ENCODE assay signal across 11 cellular contexts in genomic region chr13:94641432-94641941, GRCh38. TPM values are rescaled to one million over a fixed set of nuclear protein-coding genes. Genes with fewer than 3 reads are reported as not detected.
A peak's percentile ranks its signal among the peaks of the same experiment; 100 is the strongest.
DNase-seq lines count a peak whose midpoint lies in the region; ATAC-seq and TF ChIP-seq lines count a peak whose summit lies in the region.
"Had no signal": no experiment of that assay in that cellular context is flagged by ENCODE, and none has a peak within 500 bp of the region (broad histone marks: within the 10 kb centered on the region; RNA-seq: fewer than 3 reads in every experiment).

No MANE protein-coding gene starts in this region.

- CTCF ChIA-PET in A673 (lab: Charles Lee) = no interaction called here

- no peaks in the 10 kb centered on the region for H3K9me3 Mint-ChIP-seq in natural killer cell
- H3K9me3 Mint-ChIP-seq: activated naive CD4-positive, alpha-beta T cell treated with anti-CD3 and anti-CD28 coated beads, Interleukin-2, amount 50 U/mL, for 24 hours; CD4-positive, alpha-beta T cell had no signal

- H3K4me3 ChIP-seq in A673 (ENCODE audit: low read depth, low read length, poor library complexity, severe bottlenecking) (peak overlapping the region; percentile 0), HFF-Myc (replicated peaks; ENCODE audit: low read depth, low read length) (peak overlapping the region; percentile 10)

- no peak overlapping the region for H3K4me3 Mint-ChIP-seq in natural killer cell
- H3K4me3 Mint-ChIP-seq: activated naive CD4-positive, alpha-beta T cell treated with anti-CD3 and anti-CD28 coated beads, Interleukin-2, amount 50 U/mL, for 24 hours; CD4-positive, alpha-beta T cell had no signal

- H3K4me1 ChIP-seq in A673 (ENCODE audit: insufficient read depth, low read length, poor library complexity, severe bottlenecking) = peaks cover 28% of the 10 kb centered on the region

- H3K27ac ChIP-seq in A673 (ENCODE audit: low read depth, low read length, poor library complexity, severe bottlenecking) = peak overlapping the region; percentile 49

- H3K4me1 Mint-ChIP-seq in natural killer cell = no peaks in the 10 kb centered on the region

- H3K27me3 ChIP-seq in A673 (replicated peaks; ENCODE audit: insufficient read depth, low read depth, low read length, poor library complexity) = no peaks in the 10 kb centered on the region

- H3K36me3 ChIP-seq in A673 (ENCODE audit: insufficient read depth, low read length, poor library complexity, severe bottlenecking) = no peaks in the 10 kb centered on the region

- DNase-seq in A673 (ENCODE audit: low spot score) (peak; percentile 82), HFF-Myc (ENCODE audit: extremely low read depth, low read depth) (peak; percentile 61), SHP77 treated with DMSO at 0.1 percent for 48 hours (lab: John Stamatoyannopoulos, UW) (peak; percentile 80), foreskin melanocyte (peak; percentile 23), natural killer cell (no peak)
- DNase-seq: CD4-positive, alpha-beta T cell; T-helper 2 cell had no signal

- no peaks in the 10 kb centered on the region for H3K36me3 Mint-ChIP-seq in natural killer cell

- TF ChIP-seq CTCF in A673 (conservative IDR thresholded peaks at IDR 0.05; ENCODE audit: low read depth, low read length) (no peak), HFF-Myc (IDR thresholded peaks at IDR 0.05; ENCODE audit: low read depth, low read length, missing control alignments) (no peak), natural killer cell (IDR thresholded peaks at IDR 0.05) (no peak)

- intact Hi-C loops in A673 (cut with micrococcal nuclease; ENCODE audit: unreplicated experiment) (no loop called here), natural killer cell (cut with micrococcal nuclease) (no loop called here)

- ATAC-seq in GM18520 (IDR thresholded peaks at IDR 0.05; ENCODE audit: unreplicated experiment) (no peak), HG03159 (IDR thresholded peaks at IDR 0.05; ENCODE audit: unreplicated experiment) (no peak), HG03097 (IDR thresholded peaks at IDR 0.05; ENCODE audit: low FRiP score, unreplicated experiment) (no peak), natural killer cell (no peak)

- POLR2A ChIA-PET in A673 (lab: Charles Lee; ENCODE audit: low non-redundant PET) = no interaction called here

- no peaks in the 10 kb centered on the region for H3K9me3 ChIP-seq in A673 (ENCODE audit: low read depth, low read length, poor library complexity, severe bottlenecking)

- no TSS peak for BruUV-seq in A673 (replicated peaks; lab: Mats Ljungman, UMichigan)

- H3K27me3 Mint-ChIP-seq in natural killer cell (ENCODE audit: low read depth in 2 of 2) = peaks cover 3 to 8% of the 10 kb centered on the region in 2 donors

- H3K27ac Mint-ChIP-seq in natural killer cell = no peak overlapping the region
- H3K27ac Mint-ChIP-seq: activated naive CD4-positive, alpha-beta T cell treated with anti-CD3 and anti-CD28 coated beads, Interleukin-2, amount 50 U/mL, for 24 hours; CD4-positive, alpha-beta T cell had no signal

RNA-seq across cellular contexts. Expression of gene GPR180, which starts 39.8 kb away (rescaled TPM):
- total RNA-seq in A673 (2021) (7.2 and 8.3 TPM in 2 replicates), natural killer cell (1 to 10 TPM; 2.0 to 2.9 (median 2.7) TPM)

RNA-seq across cellular contexts. Expression of gene TGDS, which starts 45.5 kb away (rescaled TPM):
- total RNA-seq in A673 (2021) (8.0 and 9.0 TPM in 2 replicates), natural killer cell (1 to 10 TPM; 6.9 to 9.0 (median 7.7) TPM)
